Comparison of ENCODE assay signal across 1 cellular context in genomic region chr2:221529943-221530652, GRCh38.
TF ChIP-seq lines count a peak whose summit lies in the region.

No MANE protein-coding gene starts in this region.

TF ChIP-seq in GM23338, 12 proteins besides CTCF, POLR2A, EP300 and RAD21 (continued from another document):
- no peak for TF ChIP-seq ETS1 (IDR thresholded peaks at IDR 0.05)
- no peak for TF ChIP-seq POLR2AphosphoS5 (IDR thresholded peaks at IDR 0.05; ENCODE audit: low read depth)
- TF ChIP-seq ZNF114 (CRISPR knock-in tag; IDR thresholded peaks at IDR 0.05), result no peak
- TF ChIP-seq NANOG (IDR thresholded peaks at IDR 0.05; ENCODE audit: borderline replicate concordance), result no peak
- TF ChIP-seq STAT1 (IDR thresholded peaks at IDR 0.05; ENCODE audit: unreplicated experiment), result no peak
- no peak for TF ChIP-seq EZH2 (IDR thresholded peaks at IDR 0.05; ENCODE audit: low read depth, unreplicated experiment)
